In genomic region chr3:106215047-106215446, GRCh38 we compare ENCODE assay signal across 1 cellular context.
A peak's percentile ranks its signal among the peaks of the same experiment; 100 is the strongest.
TF ChIP-seq lines count a peak whose summit lies in the region.

No MANE protein-coding gene starts in this region.

TF ChIP-seq in K562, 482 proteins besides CTCF, POLR2A, EP300 and RAD21 (continued from another document):
- TF ChIP-seq ZNF311 (CRISPR knock-in tag; IDR thresholded peaks at IDR 0.05) (no peak), BHLHE40 (IDR thresholded peaks at IDR 0.05; ENCODE audit: low read length) (no peak), ETV1 (tag; conservative IDR thresholded peaks at IDR 0.05; ENCODE audit: low read depth) (no peak), CBFA2T2 (conservative IDR thresholded peaks at IDR 0.05) (0 out of 2 replicates have a peak, but pooled peaks have one; percentile 10), NR2F6 (CRISPR knock-in tag; IDR thresholded peaks at IDR 0.05) (no peak)
TF ChIP-seq in K562: peak in this region for 9.
